In genomic region chr2:147630585-147630984, GRCh38 we compare ENCODE assay signal across 14 cellular contexts.
DNase-seq lines count a peak whose midpoint lies in the region; ATAC-seq and TF ChIP-seq lines count a peak whose summit lies in the region.
"Had no signal": no experiment of that assay in that cellular context is flagged by ENCODE, and none has a peak within 500 bp of the region (broad histone marks: within the 10 kb centered on the region; RNA-seq: fewer than 3 reads in every experiment).

No MANE protein-coding gene starts in this region.

- H3K36me3 ChIP-seq in mucosa of descending colon (ENCODE audit: low read depth): no peaks in the 10 kb centered on the region
- H3K36me3 ChIP-seq: right atrium auricular region, thoracic aorta had no signal

- no peak overlapping the region for H3K4me3 ChIP-seq in mucosa of descending colon
- H3K4me3 ChIP-seq: right atrium auricular region, thoracic aorta had no signal

- intact Hi-C loops in mucosa of descending colon (cut with DNase I, micrococcal nuclease): loop anchor here in 1 of 2 donors (10.0 kb wide), 1 partner anchor 214 kb away; the partner anchor contains the start of gene ACVR2A

- H3K4me3 Mint-ChIP-seq in activated CD4-positive, alpha-beta T cell treated with anti-CD3 and anti-CD28 coated beads, Interleukin-2, amount 10 ng/mL, durations not matched to agents 7 days and 5 days: no peak overlapping the region

- H3K9me3 ChIP-seq in mucosa of descending colon: no peaks in the 10 kb centered on the region
- H3K9me3 ChIP-seq: right atrium auricular region, thoracic aorta had no signal

- DNase-seq in GDM1 (lab: John Stamatoyannopoulos, UW) (peak; percentile 70), mucosa of descending colon (peak in 1 of 3 donors; percentile 34), globus pallidus (ENCODE audit: low spot score) (no peak)
- no peak for DNase-seq in activated CD4-positive, alpha-beta T cell treated with anti-CD3 and anti-CD28 coated beads, Interleukin-2, amount 10 ng/mL, durations not matched to agents 7 days and 5 days
- DNase-seq: activated gamma-delta T cell treated with Interleukin-2 at 50 U/mL for 16 hours, COR-L47, islet precursor cell, MM.1S, NCI-H524 had no signal

- H3K27me3 Mint-ChIP-seq in activated CD4-positive, alpha-beta T cell treated with anti-CD3 and anti-CD28 coated beads, Interleukin-2, amount 10 ng/mL, durations not matched to agents 7 days and 5 days: no peaks in the 10 kb centered on the region

- H3K9me3 Mint-ChIP-seq in activated CD4-positive, alpha-beta T cell treated with anti-CD3 and anti-CD28 coated beads, Interleukin-2, amount 10 ng/mL, durations not matched to agents 7 days and 5 days: peaks cover 4% of the 10 kb centered on the region

- CTCF ChIA-PET in activated CD4-positive, alpha-beta T cell treated with anti-CD3 and anti-CD28 coated beads, Interleukin-2, amount 10 ng/mL, durations not matched to agents 7 days and 5 days (lab: Charles Lee): no interaction called here

- H3K4me1 Mint-ChIP-seq in activated CD4-positive, alpha-beta T cell treated with anti-CD3 and anti-CD28 coated beads, Interleukin-2, amount 10 ng/mL, durations not matched to agents 7 days and 5 days: peaks cover 37% of the 10 kb centered on the region

- H3K27ac Mint-ChIP-seq in activated CD4-positive, alpha-beta T cell treated with anti-CD3 and anti-CD28 coated beads, Interleukin-2, amount 10 ng/mL, durations not matched to agents 7 days and 5 days: peak overlapping the region; percentile 77

- ATAC-seq in HG03378 (IDR thresholded peaks at IDR 0.05; ENCODE audit: unreplicated experiment) (peak; percentile 34), mucosa of descending colon (peak; percentile 86), HG03025 (IDR thresholded peaks at IDR 0.05; ENCODE audit: low FRiP score, unreplicated experiment) (no peak), HG03280 (IDR thresholded peaks at IDR 0.05; ENCODE audit: unreplicated experiment) (no peak)

- H3K4me1 ChIP-seq in mucosa of descending colon (ENCODE audit: low read depth): peaks cover under 1% of the 10 kb centered on the region
- H3K4me1 ChIP-seq: right atrium auricular region had no signal

- no peak for TF ChIP-seq CTCF in mucosa of descending colon (IDR thresholded peaks at IDR 0.05)

- H3K36me3 Mint-ChIP-seq in activated CD4-positive, alpha-beta T cell treated with anti-CD3 and anti-CD28 coated beads, Interleukin-2, amount 10 ng/mL, durations not matched to agents 7 days and 5 days (ENCODE audit: low read depth): no peaks in the 10 kb centered on the region

- POLR2A ChIA-PET in activated CD4-positive, alpha-beta T cell treated with anti-CD3 and anti-CD28 coated beads, Interleukin-2, amount 10 ng/mL, durations not matched to agents 7 days and 5 days (lab: Charles Lee): no interaction called here

Comparison
In these comparisons a context has a peak if more than half of its experiments do, and no peak if none do; other contexts are left out.
1. ATAC-seq: peak in HG03378 (single experiment) and mucosa of descending colon (single experiment); none in HG03025 (single experiment) and HG03280 (single experiment).